ENCODE assay signal across 1 cellular context in genomic region chr1:206685749-206686485, GRCh38.
TF ChIP-seq lines count a peak whose summit lies in the region.

No MANE protein-coding gene starts in this region.

TF ChIP-seq in K562, 482 proteins besides CTCF, POLR2A, EP300 and RAD21 (continued from another document and continues in another):
- TF ChIP-seq USF2 (CRISPR knock-in tag; IDR thresholded peaks at IDR 0.05) (no peak), MEF2A (IDR thresholded peaks at IDR 0.05; ENCODE audit: control insufficient read depth, low read depth, low read length) (no peak), CTBP1 (IDR thresholded peaks at IDR 0.05; ENCODE audit: borderline replicate concordance) (peak; percentile 29; the same call in 1 of the 2 replicates), PHF21A (IDR thresholded peaks at IDR 0.05; ENCODE audit: borderline replicate concordance, low read depth) (peak; percentile 33; the same call in 1 of the 2 replicates), CHD2 (IDR thresholded peaks at IDR 0.05; ENCODE audit: low read depth, low read length) (peak; percentile 55; the same call in 1 of the 2 replicates), RFX7 (CRISPR knock-in tag; IDR thresholded peaks at IDR 0.05) (no peak), ZBTB40 (IDR thresholded peaks at IDR 0.05) (0 out of 2 replicates have a peak, but pooled peaks have one; percentile 18), ZBTB40 (CRISPR knock-in tag; IDR thresholded peaks at IDR 0.05) (no peak), YY1 (IDR thresholded peaks at IDR 0.05; ENCODE audit: borderline replicate concordance in 1 of 3, control insufficient read depth in 1 of 3, extremely low read depth in 1 of 3, insufficient read depth in 3 of 3, insufficient read length in 1 of 3, insufficient replicate concordance in 2 of 3, low read depth in 1 of 3, low read length in 2 of 3) (peak in 1 of 3 experiments; percentile 67), PCBP2 (IDR thresholded peaks at IDR 0.05; ENCODE audit: low read depth, low read length, poor library complexity, severe bottlenecking) (no peak), ZNF384 (IDR thresholded peaks at IDR 0.05; ENCODE audit: low read depth, low read length) (no peak), RB1 (IDR thresholded peaks at IDR 0.05; ENCODE audit: low read depth) (peak; percentile 19; the same call in 1 of the 2 replicates), KDM1A (IDR thresholded peaks at IDR 0.05) (0 out of 4 replicates have a peak, but pooled peaks of 1 of the 2 experiments have one; percentile 17), HDAC1 (IDR thresholded peaks at IDR 0.05) (0 out of 4 replicates have a peak, but pooled peaks of 1 of the 2 experiments have one; percentile 10), ZNF778 (CRISPR knock-in tag; IDR thresholded peaks at IDR 0.05) (no peak), SRF (CRISPR knock-in tag; IDR thresholded peaks at IDR 0.05) (peak; percentile 78 to 95), ELF2 (CRISPR knock-in tag; IDR thresholded peaks at IDR 0.05) (peak; percentile 32; the same call in 1 of the 2 replicates), ZFX (CRISPR knock-in tag; IDR thresholded peaks at IDR 0.05) (peak; percentile 57), TAF7 (tag; IDR thresholded peaks at IDR 0.05) (0 out of 2 replicates have a peak, but pooled peaks have one; percentile 23), PML (IDR thresholded peaks at IDR 0.05; ENCODE audit: low read length) (no peak), DDX20 (tag; IDR thresholded peaks at IDR 0.05; ENCODE audit: low read depth) (no peak), EGR1 (conservative IDR thresholded peaks at IDR 0.05) (peak; percentile 90), ZNF133 (CRISPR knock-in tag; IDR thresholded peaks at IDR 0.05) (no peak), GABPB1 (CRISPR knock-in tag; IDR thresholded peaks at IDR 0.05) (no peak), HNRNPLL (IDR thresholded peaks at IDR 0.05; ENCODE audit: low read depth, low read length, poor library complexity, severe bottlenecking) (no peak), THRB (CRISPR knock-in tag; conservative IDR thresholded peaks at IDR 0.05) (0 out of 2 replicates have a peak, but pooled peaks have one; percentile 40), KDM2B (CRISPR knock-in tag; IDR thresholded peaks at IDR 0.05) (peak; percentile 4; the same call in 1 of the 2 replicates), ZNF79 (CRISPR knock-in tag; IDR thresholded peaks at IDR 0.05; ENCODE audit: low read depth) (no peak), TEAD4 (IDR thresholded peaks at IDR 0.05; ENCODE audit: low read length) (0 out of 2 replicates have a peak, but pooled peaks have one; percentile 52), TEAD4 (CRISPR knock-in tag; IDR thresholded peaks at IDR 0.05; ENCODE audit: borderline replicate concordance) (no peak), ELF1 (tag; IDR thresholded peaks at IDR 0.05) (peak; percentile 64), PYGO2 (tag; IDR thresholded peaks at IDR 0.05) (no peak), CHCHD3 (CRISPR knock-in tag; IDR thresholded peaks at IDR 0.05) (no peak), ZNF639 (CRISPR knock-in tag; conservative IDR thresholded peaks at IDR 0.05 in 1 of 2, IDR thresholded peaks at IDR 0.05 in 1 of 2) (peak in 1 of 2 experiments; percentile 18; a peak in 1 of 4 replicates), GTF2E2 (tag; IDR thresholded peaks at IDR 0.05) (peak; percentile 62; the same call in 1 of the 2 replicates), ZBTB5 (IDR thresholded peaks at IDR 0.05) (no peak), HDAC2 (IDR thresholded peaks at IDR 0.05) (0 out of 2 replicates have a peak, but pooled peaks have one; percentile 16), KLF1 (tag; IDR thresholded peaks at IDR 0.05) (peak; percentile 30; the same call in 1 of the 2 replicates), TAF9B (IDR thresholded peaks at IDR 0.05; ENCODE audit: partially characterized antibody) (no peak), SRSF7 (optimal IDR thresholded peaks at IDR 0.05; ENCODE audit: low read depth, low read length) (no peak), CREB3 (tag; conservative IDR thresholded peaks at IDR 0.05; ENCODE audit: low read depth) (no peak), ZBTB7A (IDR thresholded peaks at IDR 0.05; ENCODE audit: borderline replicate concordance, control insufficient read depth, low read depth, low read length) (peak; percentile 82; the same call in 1 of the 2 replicates), ETV5 (CRISPR knock-in tag; IDR thresholded peaks at IDR 0.05; ENCODE audit: low read depth) (0 out of 2 replicates have a peak, but pooled peaks have one; percentile 46), LCOR (CRISPR knock-in tag; IDR thresholded peaks at IDR 0.05) (no peak), PHF8 (IDR thresholded peaks at IDR 0.05; ENCODE audit: borderline replicate concordance, low read length) (peak; percentile 34; the same call in 1 of the 2 replicates), ZNF586 (CRISPR knock-in tag; conservative IDR thresholded peaks at IDR 0.05) (no peak), KDM4B (IDR thresholded peaks at IDR 0.05; ENCODE audit: borderline replicate concordance in 2 of 2, low read depth in 1 of 2) (0 out of 4 replicates have a peak, but pooled peaks of 1 of the 2 experiments have one; percentile 47), NFIX (CRISPR knock-in tag; IDR thresholded peaks at IDR 0.05; ENCODE audit: low read depth) (no peak), E2F6 (IDR thresholded peaks at IDR 0.05; ENCODE audit: borderline replicate concordance in 1 of 2, extremely low read depth in 1 of 2, insufficient read depth in 1 of 2, insufficient read length in 1 of 2, low read depth in 1 of 2, low read length in 1 of 2, poor library complexity in 1 of 2, severe bottlenecking in 1 of 2) (peak in 1 of 2 experiments; percentile 38), SMC3 (conservative IDR thresholded peaks at IDR 0.05; ENCODE audit: insufficient read depth, low read depth, low read length) (no peak)
